Comparison of ENCODE assay signal across 1 cellular context in genomic region chr9:14692918-14693861, GRCh38.
TF ChIP-seq lines count a peak whose summit lies in the region.

Gene ZDHHC21 (minus strand): TSS chr9:14693432. CDS start chr9:14674340, 19,092 bp downstream.

TF ChIP-seq in HepG2, 621 proteins besides CTCF, POLR2A, EP300 and RAD21 (continued from another document and continues in another):
- TF ChIP-seq ZBTB8A (CRISPR knock-in tag; IDR thresholded peaks at IDR 0.05; ENCODE audit: borderline replicate concordance, low read depth) (no peak), HNF1B (CRISPR knock-in tag; IDR thresholded peaks at IDR 0.05) (peak; percentile 45; the same call in 1 of the 2 replicates), CHCHD3 (CRISPR knock-in tag; IDR thresholded peaks at IDR 0.05) (peak; percentile 86; the same call in 1 of the 2 replicates), ETV5 (CRISPR knock-in tag; IDR thresholded peaks at IDR 0.05; ENCODE audit: borderline replicate concordance) (peak; percentile 72; the same call in 1 of the 2 replicates), HOXA9 (CRISPR knock-in tag; IDR thresholded peaks at IDR 0.05; ENCODE audit: borderline replicate concordance) (0 out of 2 replicates have a peak, but pooled peaks have one; percentile 60), LCORL (IDR thresholded peaks at IDR 0.05) (no peak), LCORL (CRISPR knock-in tag; IDR thresholded peaks at IDR 0.05) (peak; percentile 69; the same call in 1 of the 2 replicates), PBX2 (CRISPR knock-in tag; IDR thresholded peaks at IDR 0.05) (no peak), ZNF547 (CRISPR knock-in tag; IDR thresholded peaks at IDR 0.05) (0 out of 2 replicates have a peak, but pooled peaks have one; percentile 14), ZNF451 (CRISPR knock-in tag; IDR thresholded peaks at IDR 0.05) (no peak), ZNF75D (CRISPR knock-in tag; IDR thresholded peaks at IDR 0.05; ENCODE audit: borderline replicate concordance) (peak; percentile 69; the same call in 1 of the 2 replicates), ZNF850 (CRISPR knock-in tag; conservative IDR thresholded peaks at IDR 0.05) (no peak), PAF1 (CRISPR knock-in tag; IDR thresholded peaks at IDR 0.05) (no peak), RBM22 (optimal IDR thresholded peaks at IDR 0.05; ENCODE audit: low read length) (no peak), REPIN1 (CRISPR knock-in tag; IDR thresholded peaks at IDR 0.05; ENCODE audit: borderline replicate concordance, low read depth) (peak; percentile 50; the same call in 1 of the 2 replicates), DBP (CRISPR knock-in tag; IDR thresholded peaks at IDR 0.05; ENCODE audit: not compliant biosample characterization) (no peak), NPAS2 (CRISPR knock-in tag; IDR thresholded peaks at IDR 0.05; ENCODE audit: borderline replicate concordance) (no peak), ZFY (CRISPR knock-in tag; IDR thresholded peaks at IDR 0.05) (peak; percentile 94), ZNF34 (CRISPR knock-in tag; IDR thresholded peaks at IDR 0.05; ENCODE audit: borderline replicate concordance) (no peak), BRF2 (CRISPR knock-in tag; IDR thresholded peaks at IDR 0.05) (no peak), KMT2B (CRISPR knock-in tag; IDR thresholded peaks at IDR 0.05) (peak; percentile 81), MYC (CRISPR knock-in tag; IDR thresholded peaks at IDR 0.05; ENCODE audit: borderline replicate concordance) (peak; percentile 87; the same call in 1 of the 2 replicates), TOE1 (CRISPR knock-in tag; IDR thresholded peaks at IDR 0.05) (no peak), MNT (IDR thresholded peaks at IDR 0.05) (no peak), ZNF782 (CRISPR knock-in tag; IDR thresholded peaks at IDR 0.05; ENCODE audit: borderline replicate concordance) (peak; percentile 79), FLYWCH1 (CRISPR knock-in tag; IDR thresholded peaks at IDR 0.05) (no peak), ZBTB7B (CRISPR knock-in tag; IDR thresholded peaks at IDR 0.05) (no peak), ZBTB37 (CRISPR knock-in tag; IDR thresholded peaks at IDR 0.05) (no peak), AKAP8 (CRISPR knock-in tag; IDR thresholded peaks at IDR 0.05) (0 out of 2 replicates have a peak, but pooled peaks have one; percentile 30), TFDP2 (CRISPR knock-in tag; IDR thresholded peaks at IDR 0.05) (peak; percentile 72), CREB1 (IDR thresholded peaks at IDR 0.05) (no peak), CREB1 (CRISPR knock-in tag; IDR thresholded peaks at IDR 0.05) (no peak), ELF3 (CRISPR knock-in tag; IDR thresholded peaks at IDR 0.05) (peak; percentile 63), RELA (CRISPR knock-in tag; IDR thresholded peaks at IDR 0.05) (peak; percentile 55; the same call in 1 of the 2 replicates), ZNF496 (CRISPR knock-in tag; IDR thresholded peaks at IDR 0.05; ENCODE audit: insufficient replicate concordance) (no peak), ZNF800 (CRISPR knock-in tag; IDR thresholded peaks at IDR 0.05) (peak; percentile 72; the same call in 1 of the 2 replicates), ZNF224 (CRISPR knock-in tag; IDR thresholded peaks at IDR 0.05) (peak; percentile 93; the same call in 1 of the 2 replicates), RCOR2 (CRISPR knock-in tag; IDR thresholded peaks at IDR 0.05) (no peak), NCOA2 (CRISPR knock-in tag; IDR thresholded peaks at IDR 0.05) (peak; percentile 32; the same call in 1 of the 2 replicates), ZSCAN20 (CRISPR knock-in tag; IDR thresholded peaks at IDR 0.05; ENCODE audit: borderline replicate concordance) (no peak), HHEX (CRISPR knock-in tag; IDR thresholded peaks at IDR 0.05) (no peak), KLF11 (CRISPR knock-in tag; IDR thresholded peaks at IDR 0.05) (no peak), RXRA (CRISPR knock-in tag; IDR thresholded peaks at IDR 0.05) (peak; percentile 41; the same call in 1 of the 2 replicates), THAP7 (CRISPR knock-in tag; IDR thresholded peaks at IDR 0.05) (0 out of 2 replicates have a peak, but pooled peaks have one; percentile 76), PHF5A (CRISPR knock-in tag; IDR thresholded peaks at IDR 0.05; ENCODE audit: low read depth, unreplicated experiment) (no peak), REXO4 (CRISPR knock-in tag; IDR thresholded peaks at IDR 0.05; ENCODE audit: borderline replicate concordance) (no peak), ZNF383 (CRISPR knock-in tag; IDR thresholded peaks at IDR 0.05; ENCODE audit: borderline replicate concordance) (no peak), ETS1 (CRISPR knock-in tag; IDR thresholded peaks at IDR 0.05) (no peak), GATA4 (IDR thresholded peaks at IDR 0.05; ENCODE audit: borderline replicate concordance, low read depth) (no peak), ZNF709 (CRISPR knock-in tag; IDR thresholded peaks at IDR 0.05) (peak; percentile 86), ARID5B (CRISPR knock-in tag; IDR thresholded peaks at IDR 0.05) (peak; percentile 57; the same call in 1 of the 2 replicates)
